In genomic region chr16:87831421-87832136, GRCh38 we compare ENCODE assay signal across 21 cellular contexts. TPM values are rescaled to one million over a fixed set of nuclear protein-coding genes. Genes with fewer than 3 reads are reported as not detected.
DNase-seq lines count a peak whose midpoint lies in the region; ATAC-seq, FAIRE-seq and TF ChIP-seq lines count a peak whose summit lies in the region.
"Had no signal": no experiment of that assay in that cellular context is flagged by ENCODE, and none has a peak within 500 bp of the region (broad histone marks: within the 10 kb centered on the region; RNA-seq: fewer than 3 reads in every experiment).

No MANE protein-coding gene starts in this region.

- no peak overlapping the region for H3K4me2 ChIP-seq in H1 (ENCODE audit: insufficient read depth in 1 of 2, low read depth in 2 of 2, low read length in 2 of 2)
- H3K4me2 ChIP-seq: SK-N-SH had no signal

- no peak overlapping the region for H3K4me3 Mint-ChIP-seq in T-helper 17 cell

- no peaks in the 10 kb centered on the region for H3K27me3 ChIP-seq in H1 (replicated peaks in 1 of 4; ENCODE audit: control insufficient read depth in 3 of 4, extremely low read depth in 1 of 4, insufficient read depth in 3 of 4, low read length in 3 of 4)
- H3K27me3 ChIP-seq: cardiac muscle cell, foreskin keratinocyte, neutrophil had no signal

- peaks cover 3% of the 10 kb centered on the region for H3K36me3 Mint-ChIP-seq in T-helper 17 cell (ENCODE audit: low read depth)

- no peak overlapping the region for H3K23ac ChIP-seq in H1 (ENCODE audit: insufficient read length)

- H3K9me3 ChIP-seq in T-helper 17 cell (ENCODE audit: control insufficient read depth, low read length, poor library complexity, severe bottlenecking) (no peaks in the 10 kb centered on the region), H1 (ENCODE audit: insufficient read depth in 2 of 2, low read depth in 1 of 2, low read length in 1 of 2) (no peaks in the 10 kb centered on the region)
- H3K9me3 ChIP-seq: lower lobe of right lung, neutrophil, SK-N-SH had no signal

- POLR2A ChIA-PET in H1 (lab: Charles Lee; ENCODE audit: partially characterized antibody), result interaction anchor here (0.7 to 4.7 kb wide), 12 partner anchors 8 to 55 kb away, joined by 3 to 22 read pairs (median 13); partner anchors contain the start of gene SLC7A5

- H3K4me3 ChIP-seq in H1 (ENCODE audit: extremely low read depth in 1 of 4, insufficient read depth in 2 of 4, low read depth in 3 of 4, low read length in 4 of 4), result no peak overlapping the region
- H3K4me3 ChIP-seq: cardiac muscle cell, lower lobe of right lung had no signal

- no peak overlapping the region for H3K14ac ChIP-seq in H1 (ENCODE audit: insufficient read length)

- no peak overlapping the region; a peak in 1 of 7 replicates for H3K9ac ChIP-seq in H1 (replicated peaks in 1 of 4; ENCODE audit: extremely low read depth in 1 of 4, low read depth in 3 of 4, low read length in 3 of 4)
- H3K9ac ChIP-seq: SK-N-SH had no signal

- H4K20me1 ChIP-seq in H1 (replicated peaks in 1 of 2; ENCODE audit: control insufficient read depth in 1 of 2, insufficient read depth in 2 of 2, low read length in 2 of 2), result peaks cover 1 to 3% of the 10 kb centered on the region in 2 experiments

- H2AFZ ChIP-seq in H1 (ENCODE audit: low read length), result no peak overlapping the region

- H3K4ac ChIP-seq in H1 (replicated peaks; ENCODE audit: insufficient read length, low read depth, low read length), result no peak overlapping the region

- FAIRE-seq in H1 (lab: Jason Lieb, UNC) (no peak), frontal cortex (lab: Jason Lieb, UNC) (no peak)
- FAIRE-seq: GM12892, HTR-8/SVneo, islet of Langerhans had no signal

- no peak for TF ChIP-seq EP300 in H1 (IDR thresholded peaks at IDR 0.05; ENCODE audit: borderline replicate concordance in 1 of 2, low read depth in 2 of 2, low read length in 2 of 2)

- ATAC-seq in T-helper 17 cell (peak; percentile 6), HG03439 (IDR thresholded peaks at IDR 0.05; ENCODE audit: unreplicated experiment) (no peak), HG03196 (IDR thresholded peaks at IDR 0.05; ENCODE audit: unreplicated experiment) (no peak)
- ATAC-seq: foreskin keratinocyte, lower lobe of right lung had no signal

- H2AK5ac ChIP-seq in H1 (ENCODE audit: low read depth, low read length), result no peak overlapping the region

- H3K4me1 ChIP-seq in H1 (replicated peaks in 1 of 4; ENCODE audit: control insufficient read depth in 3 of 4, insufficient read depth in 4 of 4, low read length in 3 of 4), result peaks cover 0 to 26% (median 15%) of the 10 kb centered on the region in 4 experiments; a peak in 6 of 7 replicates
- H3K4me1 ChIP-seq: foreskin keratinocyte, lower lobe of right lung had no signal

- H2BK5ac ChIP-seq in H1 (ENCODE audit: low read depth, low read length), result no peak overlapping the region

- H3K56ac ChIP-seq in H1 (replicated peaks; ENCODE audit: insufficient read length, low read depth, low read length), result no peak overlapping the region

- 0 out of 2 replicates have a peak overlapping the region, but pooled peaks have one; percentile 59 for H4K8ac ChIP-seq in H1 (ENCODE audit: extremely low read depth, insufficient read depth, low read length)

- peak; percentile 24 for DNase-seq in stimulated activated CD4-positive, alpha-beta T cell treated with anti-CD3 and anti-CD28 coated beads, Interleukin-15, amount 100 ng/mL, for 24 hours
- no peak for DNase-seq in stimulated activated CD4-positive, alpha-beta T cell treated with anti-CD3 and anti-CD28 coated beads, Interleukin-2, amount 100 ng/mL, for 48 hours
- DNase-seq in T-helper 17 cell (no peak), H1 (ENCODE audit: low read depth in 1 of 2, low spot score in 2 of 2) (no peak), frontal cortex (ENCODE audit: low spot score in 2 of 2) (no peak)
- DNase-seq: activated CD4-positive, CD25-positive, alpha-beta regulatory T cell; dermis blood vessel endothelial cell; foreskin keratinocyte; H7; lower lobe of right lung; NCI-H1092; NCI-H2081; SK-N-SH had no signal

- TF ChIP-seq RAD21 in H1 (IDR thresholded peaks at IDR 0.05 in 1 of 2, conservative IDR thresholded peaks at IDR 0.05 in 1 of 2; ENCODE audit: low read depth in 2 of 2, low read length in 2 of 2), result no peak

- peaks cover 4% of the 10 kb centered on the region for H3K4me1 Mint-ChIP-seq in T-helper 17 cell

- no peak overlapping the region for H2BK12ac ChIP-seq in H1 (ENCODE audit: low read depth, low read length)

- peak overlapping the region; percentile 85 for H3K27ac Mint-ChIP-seq in T-helper 17 cell

- H3K27me3 Mint-ChIP-seq in T-helper 17 cell, result no peaks in the 10 kb centered on the region

- CTCF ChIA-PET in H1 (lab: Charles Lee; ENCODE audit: partially characterized antibody), result interaction anchor here (0.6 to 3.2 kb wide), 13 partner anchors 8 to 968 kb away, joined by 3 to 24 read pairs (median 6); no protein-coding TSS in a partner anchor

- H2BK20ac ChIP-seq in H1 (ENCODE audit: low read length), result no peak overlapping the region

- H4K91ac ChIP-seq in H1 (replicated peaks; ENCODE audit: insufficient read length, low read length), result no peak overlapping the region

- H3K18ac ChIP-seq in H1 (ENCODE audit: extremely low read depth, low read length), result no peak overlapping the region

- no peaks in the 10 kb centered on the region; the same call in none of the 2 replicates for H3K79me1 ChIP-seq in H1 (ENCODE audit: low read depth, low read length)

- no peak overlapping the region for H2BK120ac ChIP-seq in H1 (replicated peaks; ENCODE audit: low read depth, low read length)

- H3K23me2 ChIP-seq in H1 (ENCODE audit: low read depth, low read length), result no peaks in the 10 kb centered on the region

- no peak overlapping the region for H3K27ac ChIP-seq in H1 (ENCODE audit: low read depth, low read length)
- H3K27ac ChIP-seq in temporal lobe (ENCODE audit: low read depth, low read length), result peak overlapping the region; percentile 36
- H3K27ac ChIP-seq: cardiac muscle cell, foreskin keratinocyte, lower lobe of right lung, neutrophil had no signal

- no peaks in the 10 kb centered on the region for H3K79me2 ChIP-seq in H1 (ENCODE audit: control insufficient read depth in 1 of 2, insufficient read depth in 2 of 2, low read length in 2 of 2)

- H3K36me3 ChIP-seq in H1 (ENCODE audit: control insufficient read depth in 2 of 4, insufficient read depth in 4 of 4, low read length in 3 of 4), result peaks cover 5 to 50% (median 26%) of the 10 kb centered on the region in 4 experiments; a peak in 6 of 8 replicates

- TF ChIP-seq POLR2A in H1 (IDR thresholded peaks at IDR 0.05; ENCODE audit: control extremely low read depth in 1 of 2, low read depth in 2 of 2, low read length in 2 of 2), result no peak

- H4K5ac ChIP-seq in H1 (ENCODE audit: insufficient read length, low read depth, low read length), result no peak overlapping the region

- 95% methylated on average over 24 of the region's 31 CpGs; no CpG with 5 or more reads in 1 of the 2 experiments for WGBS in H1 (ENCODE audit: extremely low coverage in 1 of 2, insufficient coverage in 1 of 2, insufficient read length in 1 of 2, insufficient replicate concordance in 2 of 2, low coverage in 1 of 2, low lambda C conversion rate in 2 of 2, missing lambda C conversion rate in 1 of 2), 2 experiments

- no peak overlapping the region for H2BK15ac ChIP-seq in H1 (ENCODE audit: low read length)

- no peak for TF ChIP-seq CTCF in H1 (IDR thresholded peaks at IDR 0.05; ENCODE audit: control extremely low read depth in 1 of 3, insufficient read depth in 1 of 3, low read depth in 1 of 3, low read length in 3 of 3)

TF ChIP-seq in H1, 55 proteins besides CTCF, POLR2A, EP300 and RAD21:
- peak in 1 of 2 experiments; percentile 38; a peak in 1 of 4 replicates for TF ChIP-seq SIN3A (conservative IDR thresholded peaks at IDR 0.05 in 1 of 2, IDR thresholded peaks at IDR 0.05 in 1 of 2; ENCODE audit: low read depth in 1 of 2, low read length in 2 of 2)
- TF ChIP-seq TAF1 (IDR thresholded peaks at IDR 0.05; ENCODE audit: low read depth, low read length), result no peak
- peak; percentile 77; the same call in 1 of the 2 replicates for TF ChIP-seq SP1 (IDR thresholded peaks at IDR 0.05; ENCODE audit: low read depth, low read length)

RNA-seq across cellular contexts. Expression of gene SLC7A5, which starts 37.7 kb away (rescaled TPM):
- total RNA-seq in T-helper 17 cell, result 10 to 100 TPM; 50.4 to 53.9 TPM
- 327 and 341 TPM in 2 replicates for total RNA-seq in H1 (2021; fragmentation: NEBNext Ultra II Directional; extraction: Animal tissue kit (Norgen Biotek cat#: 25700))
- polyA plus RNA-seq in H1 (2011; rRNA removed), result 68.2 and 161 TPM in 2 replicates
- polyA plus RNA-seq in H1 (2011; cell fraction: cytosol; rRNA removed), result 65.1 TPM
- polyA plus RNA-seq in H1 (2011; cell fraction: nucleus; rRNA removed), result 122 TPM
- polyA plus RNA-seq in H1 (2012, experiment 1 of 2), result 126 to 176 TPM (median 151 TPM) in 4 replicates
- polyA plus RNA-seq in H1 (2012, experiment 2 of 2), result 202 TPM
- polyA plus RNA-seq in H1 (2013, experiment 1 of 2), result 316 TPM
- polyA plus RNA-seq in H1 (2013, experiment 2 of 2), result 381 TPM
- polyA minus RNA-seq in H1 (2011; rRNA and poly(A)+ RNA removed), result 34.4 and 63.7 TPM in 2 replicates
- polyA minus RNA-seq in H1 (2011; cell fraction: cytosol; rRNA and poly(A)+ RNA removed), result 84.2 TPM
- 42.4 TPM for polyA minus RNA-seq in H1 (2011; cell fraction: nucleus; rRNA and poly(A)+ RNA removed)
- total RNA-seq in temporal lobe, result 21.1 TPM
- total RNA-seq in frontal cortex, result 13.9 TPM
